Comparison of ENCODE assay signal across 8 cellular contexts in the genomic region with DNA sequence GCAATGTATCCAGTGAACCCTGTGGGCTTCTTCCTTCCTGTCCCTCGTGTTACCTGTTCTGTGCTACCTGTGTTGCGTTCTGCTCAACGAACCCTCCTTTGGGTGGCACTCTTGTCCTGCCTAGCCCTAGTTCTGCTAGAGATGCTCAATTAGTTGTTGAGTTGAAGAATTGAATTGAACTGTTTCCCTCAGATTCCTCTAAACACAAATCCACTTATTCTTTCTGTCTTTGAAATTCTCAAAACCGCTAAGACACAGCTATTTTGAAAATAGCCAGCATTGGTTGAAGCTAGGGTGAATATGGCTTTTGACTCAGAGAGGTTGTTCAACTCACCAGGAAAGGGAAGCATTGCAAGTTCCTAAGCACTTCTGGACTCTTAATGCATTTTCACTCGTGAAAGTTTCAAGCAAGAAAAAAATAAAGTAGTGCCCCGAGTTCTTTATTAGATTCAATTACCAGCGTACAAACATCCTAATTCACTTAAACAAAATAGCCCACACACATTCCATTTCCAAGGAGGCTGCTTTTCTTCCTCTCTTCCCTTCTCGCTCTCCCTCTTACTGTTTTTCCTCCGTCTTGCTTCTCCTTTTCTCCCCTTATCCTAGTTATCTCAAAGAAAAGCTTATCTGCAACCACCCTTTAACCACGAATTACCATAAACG. TPM values are rescaled to one million over a fixed set of nuclear protein-coding genes. Genes with fewer than 3 reads are reported as not detected.
A peak's percentile ranks its signal among the peaks of the same experiment; 100 is the strongest.
DNase-seq lines count a peak whose midpoint lies in the region; ATAC-seq, FAIRE-seq and TF ChIP-seq lines count a peak whose summit lies in the region.

No MANE protein-coding gene starts in this region.

- H3K4me3 Mint-ChIP-seq in chondrocyte (ENCODE audit: unreplicated experiment) = peak overlapping the region; percentile 92

- H3K9ac ChIP-seq in mesendoderm (ENCODE audit: low read length) = peak overlapping the region; percentile 18

- intact Hi-C loops in aorta (cut with DNase I) = loop anchor here (1.0 to 10.0 kb wide), 6 partner anchors 93 to 308 kb away; no protein-coding TSS in a partner anchor

- H3K79me2 ChIP-seq in mesendoderm (ENCODE audit: control insufficient read depth, insufficient read depth, low read length) = no peaks in the 10 kb centered on the region

- H2BK15ac ChIP-seq in mesendoderm (replicated peaks; ENCODE audit: low read depth) = no peak overlapping the region

- no peak overlapping the region for H3K4me3 ChIP-seq in mesendoderm (ENCODE audit: low read length)
- H3K4me3 ChIP-seq in aorta (ENCODE audit: low read length in 2 of 2) = peak overlapping the region; percentile 86 to 93

- DNase-seq in DMS53 (lab: John Stamatoyannopoulos, UW) = peak; percentile 82
- no peak for DNase-seq in H54 (ENCODE audit: insufficient read length, low spot score)
- peak; percentile 48 for DNase-seq in RPMI8226
- no peak for DNase-seq in chondrocyte (ENCODE audit: low spot score)
- DNase-seq in mesendoderm = peak; percentile 72
- DNase-seq in aorta = peak in 1 of 2 donors; percentile 43
- no peak for DNase-seq in HuH-7.5 (ENCODE audit: low spot score)

- H3K18ac ChIP-seq in mesendoderm (ENCODE audit: low read length) = no peak overlapping the region

- H3K27me3 ChIP-seq in mesendoderm (ENCODE audit: insufficient read depth, low read length, poor library complexity) (no peaks in the 10 kb centered on the region), aorta (ENCODE audit: control insufficient read depth in 1 of 2, insufficient read depth in 2 of 2, low read length in 1 of 2) (no peaks in the 10 kb centered on the region)

- no peaks in the 10 kb centered on the region for H3K27me3 Mint-ChIP-seq in chondrocyte (ENCODE audit: low read depth)

- peaks cover 7% of the 10 kb centered on the region for H3K36me3 Mint-ChIP-seq in chondrocyte (ENCODE audit: low read depth)

- H3K4me1 ChIP-seq in mesendoderm (ENCODE audit: control insufficient read depth, low read depth, low read length) (peaks cover 1% of the 10 kb centered on the region), aorta (ENCODE audit: control insufficient read depth in 1 of 2, insufficient read depth in 2 of 2, low read length in 2 of 2) (peaks cover under 1 to 4% of the 10 kb centered on the region in 2 donors)

- H3K27ac Mint-ChIP-seq in chondrocyte (ENCODE audit: unreplicated experiment) = peak overlapping the region; percentile 96

- no peak overlapping the region for H2BK5ac ChIP-seq in mesendoderm (ENCODE audit: low read length)

- H2AK5ac ChIP-seq in mesendoderm (ENCODE audit: low read length) = no peak overlapping the region

- WGBS in mesendoderm (ENCODE audit: extremely low coverage, insufficient coverage, low lambda C conversion rate) = no CpG with 5 or more reads among the region's 11 CpGs
- 1 to 2% methylated on average over 11 of the region's 11 CpGs for WGBS in aorta, 2 donors

- H3K4ac ChIP-seq in mesendoderm (ENCODE audit: low read depth, low read length) = no peak overlapping the region

- no peak overlapping the region for H4K5ac ChIP-seq in mesendoderm (ENCODE audit: low read length)

- H3K36me3 ChIP-seq in mesendoderm (ENCODE audit: control insufficient read depth, insufficient read depth, low read length) = no peaks in the 10 kb centered on the region
- H3K36me3 ChIP-seq in aorta (ENCODE audit: control insufficient read depth in 1 of 2, insufficient read depth in 2 of 2, low read length in 1 of 2) = no peaks in the 10 kb centered on the region

- no peaks in the 10 kb centered on the region for H3K9me3 Mint-ChIP-seq in chondrocyte (ENCODE audit: low read depth)

- peak; percentile 59 for ATAC-seq in aorta (ENCODE audit: low FRiP score)
- ATAC-seq in GM18505 (IDR thresholded peaks at IDR 0.05; ENCODE audit: unreplicated experiment) = no peak

- peak; percentile 43 for FAIRE-seq in H54 (lab: Jason Lieb, UNC)

- H2BK120ac ChIP-seq in mesendoderm (ENCODE audit: low read depth, low read length) = no peak overlapping the region

- peak; percentile 61 for TF ChIP-seq CTCF in chondrocyte (IDR thresholded peaks at IDR 0.05)

- no peak overlapping the region for H4K8ac ChIP-seq in mesendoderm (ENCODE audit: low read depth, low read length)

- H3K23ac ChIP-seq in mesendoderm (ENCODE audit: low read length) = no peak overlapping the region

- H3K9me3 ChIP-seq in aorta (ENCODE audit: control insufficient read depth, low read length) = no peaks in the 10 kb centered on the region

- peak overlapping the region; percentile 50 for H3K4me2 ChIP-seq in mesendoderm (ENCODE audit: low read length)

- H3K27ac ChIP-seq in mesendoderm (ENCODE audit: low read depth, low read length) = no peak overlapping the region
- peak overlapping the region; percentile 93 to 98 for H3K27ac ChIP-seq in aorta (ENCODE audit: low read depth in 1 of 2, low read length in 2 of 2)

- no peaks in the 10 kb centered on the region for H3K79me1 ChIP-seq in mesendoderm (ENCODE audit: low read length)

- no peak overlapping the region for H3K56ac ChIP-seq in mesendoderm (ENCODE audit: low read length)

- no peak for TF ChIP-seq POLR2A in H54 (IDR thresholded peaks at IDR 0.05; ENCODE audit: low read depth, low read length)
- no peak for TF ChIP-seq POLR2A in GM18505 (IDR thresholded peaks at IDR 0.05; ENCODE audit: borderline replicate concordance, extremely low read depth, insufficient read depth, insufficient read length)

- H3K4me1 Mint-ChIP-seq in chondrocyte (ENCODE audit: low read depth) = peaks cover 50% of the 10 kb centered on the region

RNA-seq across cellular contexts. Expression of a gene that starts 0.6 kb away (rescaled TPM):
- total RNA-seq in chondrocyte = 228 to 346 TPM (median 340 TPM) in 3 replicates
- polyA plus RNA-seq in mesendoderm (2013, experiment 1 of 2) = 3.5 TPM
- 4.2 TPM for polyA plus RNA-seq in mesendoderm (2013, experiment 2 of 2)
- total RNA-seq in aorta = 100 to 1,000 TPM; 132 to 152 TPM
- polyA plus RNA-seq in aorta = 10 to 100 TPM; 17.8 to 65.0 TPM

RNA-seq across cellular contexts. Expression of a gene that starts 0.6 kb away (rescaled TPM):
- 133 to 154 TPM (median 134 TPM) in 3 replicates for total RNA-seq in chondrocyte
- 13.0 TPM for polyA plus RNA-seq in mesendoderm (2013, experiment 1 of 2)
- 13.1 TPM for polyA plus RNA-seq in mesendoderm (2013, experiment 2 of 2)
- total RNA-seq in aorta = 10 to 100 TPM; 49.6 to 52.4 TPM
- polyA plus RNA-seq in aorta = 10 to 100 TPM; 11.0 to 30.2 TPM

Comparison
In these comparisons a context has a peak if more than half of its experiments do, and no peak if none do; other contexts are left out.
1. DNase-seq: peak in DMS53 (single experiment), RPMI8226 (single experiment) and mesendoderm (single experiment); none in H54 (single experiment), chondrocyte (single experiment) and HuH-7.5 (single experiment).